ENCODE assay signal across 22 cellular contexts in the genomic region with DNA sequence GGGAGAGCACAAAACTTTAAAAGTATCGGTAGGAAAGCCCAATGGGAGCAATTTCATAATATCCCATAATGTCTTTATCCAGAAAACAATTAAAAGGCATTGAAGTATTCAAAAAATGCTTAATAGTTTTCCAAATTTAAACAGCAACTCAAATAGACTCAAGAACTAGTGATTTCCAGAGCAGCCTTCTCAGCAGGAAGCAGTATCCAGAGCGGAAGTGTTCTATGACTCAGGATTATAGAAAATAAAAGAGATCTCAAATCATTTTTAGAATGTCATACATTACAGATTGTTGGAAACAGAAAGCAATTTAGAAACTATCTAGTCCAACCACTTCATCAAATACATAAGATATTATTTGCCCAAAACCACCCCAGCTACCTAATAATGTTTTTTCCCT.
"Had no signal": no experiment of that assay in that cellular context is flagged by ENCODE, and none has a peak within 500 bp of the region (broad histone marks: within the 10 kb centered on the region; RNA-seq: fewer than 3 reads in every experiment).

No MANE protein-coding gene starts in this region.

- H3K9me3 Mint-ChIP-seq: activated naive CD4-positive, alpha-beta T cell treated with anti-CD3 and anti-CD28 coated beads, Interleukin-2, amount 50 U/mL, for 72 hours; activated naive CD8-positive, alpha-beta T cell treated with anti-CD3 and anti-CD28 coated beads, Interleukin-2, amount 50 U/mL, for 24 hours; activated T-cell treated with anti-CD3 and anti-CD28 coated beads, Interleukin-2, amount 50 U/mL, for 4 hours; WTC11 had no signal

- H3K4me3 Mint-ChIP-seq: activated naive CD8-positive, alpha-beta T cell treated with anti-CD3 and anti-CD28 coated beads, Interleukin-2, amount 50 U/mL, for 24 hours; activated T-cell treated with anti-CD3 and anti-CD28 coated beads, Interleukin-2, amount 50 U/mL, for 4 hours; T-helper 17 cell; WTC11 had no signal

- H3K36me3 Mint-ChIP-seq: activated naive CD4-positive, alpha-beta T cell treated with anti-CD3 and anti-CD28 coated beads, Interleukin-2, amount 50 U/mL, for 72 hours; WTC11 had no signal

- H3K27ac Mint-ChIP-seq: activated naive CD4-positive, alpha-beta T cell treated with anti-CD3 and anti-CD28 coated beads, Interleukin-2, amount 50 U/mL, for 72 hours; activated naive CD8-positive, alpha-beta T cell treated with anti-CD3 and anti-CD28 coated beads, Interleukin-2, amount 50 U/mL, for 24 hours; T-helper 17 cell had no signal

- ATAC-seq: activated naive CD4-positive, alpha-beta T cell treated with anti-CD3 and anti-CD28 coated beads, Interleukin-2, amount 50 U/mL, for 72 hours; activated naive CD8-positive, alpha-beta T cell treated with anti-CD3 and anti-CD28 coated beads, Interleukin-2, amount 50 U/mL, for 24 hours; activated T-cell treated with anti-CD3 and anti-CD28 coated beads, Interleukin-2, amount 50 U/mL, for 4 hours; T-helper 17 cell; WTC11 had no signal

- DNase-seq: activated CD4-positive, alpha-beta T cell treated with anti-CD3 and anti-CD28 coated beads for 48 hours; activated CD4-positive, alpha-beta T cell treated with anti-CD3 and anti-CD28 coated beads, Interleukin-2, amount 50 U/mL, for 48 hours; activated CD4-positive, CD25-positive, alpha-beta regulatory T cell treated with anti-CD3 and anti-CD28 coated beads, Interleukin-2, amount 50 U/mL, for 72 hours; activated CD8-positive, alpha-beta memory T cell treated with anti-CD3 and anti-CD28 coated beads for 24 hours; activated effector memory CD4-positive, alpha-beta T cell treated with anti-CD3 and anti-CD28 coated beads, Interleukin-2, amount 50 U/mL, for 16 hours; activated naive CD4-positive, alpha-beta T cell treated with Interleukin-2 at 50 U/mL for 16 hours; activated naive CD8-positive, alpha-beta T cell treated with anti-CD3 and anti-CD28 coated beads, Interleukin-2, amount 50 U/mL, for 24 hours; activated T-cell treated with anti-CD3 and anti-CD28 coated beads, Interleukin-2, amount 50 U/mL, for 4 hours; amygdala; central memory CD4-positive, alpha-beta T cell; MM.1S; NCI-H1105; NCI-H1436; NCI-H1694 treated with DMSO at 0.1 percent for 48 hours; NCI-H2081; NCI-H446; NCI-H524; SIG-M5; T-helper 17 cell; T-helper 9 cell had no signal

- H3K4me1 Mint-ChIP-seq: activated naive CD8-positive, alpha-beta T cell treated with anti-CD3 and anti-CD28 coated beads, Interleukin-2, amount 50 U/mL, for 24 hours; T-helper 17 cell had no signal
